ENCODE assay signal across 30 cellular contexts in genomic region chr1:201772178-201772577, GRCh38. TPM values are rescaled to one million over a fixed set of nuclear protein-coding genes. Genes with fewer than 3 reads are reported as not detected.
A peak's percentile ranks its signal among the peaks of the same experiment; 100 is the strongest.
DNase-seq lines count a peak whose midpoint lies in the region; ATAC-seq and TF ChIP-seq lines count a peak whose summit lies in the region.
"Had no signal": no experiment of that assay in that cellular context is flagged by ENCODE, and none has a peak within 500 bp of the region (broad histone marks: within the 10 kb centered on the region; RNA-seq: fewer than 3 reads in every experiment).

No MANE protein-coding gene starts in this region.

- no peaks in the 10 kb centered on the region for H3K4me1 Mint-ChIP-seq in T-cell
- H3K4me1 Mint-ChIP-seq: stimulated activated naive B cell treated with anti-CD40 and anti-IgM and Interleukin-4, amounts not matched to agents 10 μg/mL and 1 μg/mL and 100 μg/mL, for 72 hours had no signal

- H3K36me3 Mint-ChIP-seq in T-cell, result peaks cover 8% of the 10 kb centered on the region
- H3K36me3 Mint-ChIP-seq: CD14-positive monocyte had no signal

- TF ChIP-seq CTCF in cardiac muscle cell (IDR thresholded peaks at IDR 0.05; ENCODE audit: low read depth, low read length), result no peak
- no peak for TF ChIP-seq CTCF in epithelial cell of esophagus (IDR thresholded peaks at IDR 0.05; ENCODE audit: insufficient read depth, low read depth, low read length, missing control alignments)
- no peak for TF ChIP-seq CTCF in GM10248 (IDR thresholded peaks at IDR 0.05; ENCODE audit: control extremely low read depth, extremely low read depth, low read depth, missing control alignments)

- H3K9me3 Mint-ChIP-seq in T-cell, result peaks cover 4 to 15% (median 4%) of the 10 kb centered on the region in 3 donors

- CTCF ChIA-PET in T-cell (lab: Charles Lee), result no interaction called here
- CTCF ChIA-PET in GM10248 (lab: Yijun Ruan, JAX), result interaction anchor here (1.2 to 1.8 kb wide), 2 partner anchors 21 kb away, joined by 3 to 10 read pairs; no protein-coding TSS in a partner anchor

- H3K4me1 ChIP-seq in cardiac muscle cell (ENCODE audit: low read depth), result peaks cover 46% of the 10 kb centered on the region
- H3K4me1 ChIP-seq: body of pancreas, parathyroid adenoma had no signal

- no peak overlapping the region for H3K4me3 Mint-ChIP-seq in T-cell
- H3K4me3 Mint-ChIP-seq: CD14-positive monocyte; effector memory CD8-positive, alpha-beta T cell; nephron progenitor cell; stimulated activated naive B cell treated with anti-CD40 and anti-IgM and Interleukin-4, amounts not matched to agents 10 μg/mL and 1 μg/mL and 100 μg/mL, for 72 hours had no signal

- POLR2A ChIA-PET in T-cell (lab: Charles Lee), result interaction anchor here in 1 of 2 donors (0.6 kb wide), 1 partner anchor 16 kb away, joined by 6 read pairs; no protein-coding TSS in a partner anchor
- POLR2A ChIA-PET in GM10248 (lab: Yijun Ruan, JAX), result no interaction called here

- H3K4me3 ChIP-seq in cardiac muscle cell, result no peak overlapping the region
- H3K4me3 ChIP-seq in epithelial cell of esophagus (ENCODE audit: low read length), result no peak overlapping the region
- H3K4me3 ChIP-seq: body of pancreas, SJSA1, skin epidermis, suprapubic skin had no signal

- DNase-seq in cardiac muscle cell (ENCODE audit: low read depth in 1 of 2, low spot score in 1 of 2) (no peak), Right ventricle myocardium inferior (ENCODE audit: missing footprints) (no peak), amniotic epithelial cell (ENCODE audit: low read depth) (peak; percentile 75), epithelial cell of esophagus (ENCODE audit: low read depth) (peak; percentile 51), substantia nigra (lab: John Stamatoyannopoulos, UW) (no peak), T-cell (no peak), GM10248 (ENCODE audit: extremely low spot score) (no peak), NCI-H2227 (lab: John Stamatoyannopoulos, UW; ENCODE audit: unreplicated experiment) (no peak)
- DNase-seq: 8988T; activated CD4-positive, alpha-beta T cell treated with anti-CD3 and anti-CD28 coated beads, Interleukin-2, amount 50 U/mL, for 48 hours; activated CD4-positive, CD25-positive, alpha-beta regulatory T cell treated with anti-CD3 and anti-CD28 coated beads, Interleukin-2, amount 50 U/mL, for 72 hours; activated T-cell treated with anti-CD3 and anti-CD28 coated beads, Interleukin-2, amount 50 U/mL, for 48 hours; body of pancreas; Calu3; cortex of kidney; effector memory CD8-positive, alpha-beta T cell; foreskin fibroblast; left cardiac atrium; NCI-H1092; NCI-H187 treated with DMSO at 0.1 percent for 48 hours; NCI-H2171; NCI-H510A treated with DMSO at 0.1 percent for 48 hours; nephron progenitor cell; retina; stimulated activated naive B cell treated with anti-CD40 and anti-IgM and Interleukin-4, amounts not matched to agents 10 μg/mL and 1 μg/mL and 100 μg/mL, for 72 hours had no signal

- H3K27ac Mint-ChIP-seq in T-cell, result no peak overlapping the region
- H3K27ac Mint-ChIP-seq: CD14-positive monocyte; effector memory CD8-positive, alpha-beta T cell; nephron progenitor cell; stimulated activated naive B cell treated with anti-CD40 and anti-IgM and Interleukin-4, amounts not matched to agents 10 μg/mL and 1 μg/mL and 100 μg/mL, for 72 hours had no signal

- no peaks in the 10 kb centered on the region for H3K9me3 ChIP-seq in cardiac muscle cell (ENCODE audit: low read depth)
- H3K9me3 ChIP-seq: SJSA1, suprapubic skin had no signal

- H3K27ac ChIP-seq in cardiac muscle cell, result peak overlapping the region; percentile 16
- H3K27ac ChIP-seq in substantia nigra (ENCODE audit: low read depth, low read length, poor library complexity, severe bottlenecking), result peak overlapping the region; percentile 99
- H3K27ac ChIP-seq: body of pancreas, parathyroid adenoma, SJSA1, suprapubic skin had no signal

- intact Hi-C loops in Right ventricle myocardium inferior (cut with DNase I), result loop anchor here (5.0 kb wide), 1 partner anchor 35 kb away; no protein-coding TSS in a partner anchor

- no peaks in the 10 kb centered on the region for H3K36me3 ChIP-seq in cardiac muscle cell
- H3K36me3 ChIP-seq: SJSA1, suprapubic skin had no signal

- H3K27me3 ChIP-seq in cardiac muscle cell, result no peaks in the 10 kb centered on the region
- H3K27me3 ChIP-seq: body of pancreas, SJSA1, suprapubic skin had no signal

- ATAC-seq in Right ventricle myocardium inferior, result no peak
- no peak for ATAC-seq in T-cell (replicated peaks in 1 of 4)
- ATAC-seq: body of pancreas; effector memory CD8-positive, alpha-beta T cell; left cardiac atrium; stimulated activated naive B cell treated with anti-CD40 and anti-IgM and Interleukin-4, amounts not matched to agents 10 μg/mL and 1 μg/mL and 100 μg/mL, for 72 hours had no signal

- H3K27me3 Mint-ChIP-seq in T-cell, result peaks cover 0 to 13% of the 10 kb centered on the region in 2 donors
- H3K27me3 Mint-ChIP-seq: stimulated activated naive B cell treated with anti-CD40 and anti-IgM and Interleukin-4, amounts not matched to agents 10 μg/mL and 1 μg/mL and 100 μg/mL, for 72 hours had no signal

RNA-seq across cellular contexts. Expression of gene IPO9, which starts 56.8 kb away (rescaled TPM):
- total RNA-seq in cardiac muscle cell (34.7 and 36.9 TPM in 2 replicates), Right ventricle myocardium inferior (22.6 TPM), T-cell (10 to 100 TPM; 28.2 to 39.9 (median 36.9) TPM)
- 61.7 and 82.1 TPM in 2 replicates for polyA plus RNA-seq in cardiac muscle cell

Comparison
In these comparisons a context has a peak if more than half of its experiments do, and no peak if none do; other contexts are left out.
1. DNase-seq: peak in amniotic epithelial cell (single experiment) and epithelial cell of esophagus (single experiment); none in cardiac muscle cell (0 of 2), Right ventricle myocardium inferior (single experiment), substantia nigra (0 of 49), T-cell (0 of 34), GM10248 (single experiment) and NCI-H2227 (single experiment).